ENCODE assay signal across 9 cellular contexts in genomic region chr11:10488581-10489443, GRCh38. TPM values are rescaled to one million over a fixed set of nuclear protein-coding genes. Genes with fewer than 3 reads are reported as not detected.
A peak's percentile ranks its signal among the peaks of the same experiment; 100 is the strongest.
DNase-seq lines count a peak whose midpoint lies in the region; ATAC-seq, FAIRE-seq and TF ChIP-seq lines count a peak whose summit lies in the region.
"Had no signal": no experiment of that assay in that cellular context is flagged by ENCODE, and none has a peak within 500 bp of the region (broad histone marks: within the 10 kb centered on the region; RNA-seq: fewer than 3 reads in every experiment).

No MANE protein-coding gene starts in this region.

- ATAC-seq in GM21825 (IDR thresholded peaks at IDR 0.05; ENCODE audit: unreplicated experiment) (peak; percentile 58), T-cell (replicated peaks in 1 of 4) (peak in 1 of 4 experiments; percentile 67), naive B cell (ENCODE audit: low read depth in 2 of 2) (peak; percentile 94 to 95), GM21737 (IDR thresholded peaks at IDR 0.05; ENCODE audit: unreplicated experiment) (no peak)

- POLR2A ChIA-PET in T-cell (lab: Charles Lee): interaction anchor here in 1 of 2 donors (0.5 kb wide), 1 partner anchor 32 kb away, joined by 11 read pairs; no protein-coding TSS in a partner anchor

- peaks cover 71% of the 10 kb centered on the region for H3K36me3 Mint-ChIP-seq in T-cell
- H3K36me3 Mint-ChIP-seq in naive B cell: peaks cover 29 to 51% of the 10 kb centered on the region in 2 donors

- peak; percentile 85 for FAIRE-seq in GM12891 (lab: Jason Lieb, UNC)

- CTCF ChIA-PET in T-cell (lab: Charles Lee): no interaction called here

- no peak for TF ChIP-seq POLR2A in GM12891 (IDR thresholded peaks at IDR 0.05; ENCODE audit: low read depth, low read length)

- H3K4me3 Mint-ChIP-seq in T-cell (no peak overlapping the region), naive B cell (peak overlapping the region in 6 of 8 donors; percentile 13 to 84 (median 60))

- peaks cover 10 to 16% (median 11%) of the 10 kb centered on the region in 3 donors for H3K4me1 Mint-ChIP-seq in T-cell
- H3K4me1 Mint-ChIP-seq in naive B cell: peaks cover 38 to 57% (median 39%) of the 10 kb centered on the region in 3 donors

- no peaks in the 10 kb centered on the region for H3K27me3 Mint-ChIP-seq in T-cell
- H3K27me3 Mint-ChIP-seq in naive B cell: no peaks in the 10 kb centered on the region

- H3K27ac Mint-ChIP-seq in T-cell: peak overlapping the region; percentile 34 to 47
- H3K27ac Mint-ChIP-seq in naive B cell: peak overlapping the region; percentile 99

- H3K9me3 Mint-ChIP-seq in T-cell (no peaks in the 10 kb centered on the region), naive B cell (no peaks in the 10 kb centered on the region)

- DNase-seq in GM12891 (ENCODE audit: insufficient read length, low spot score): no peak
- peak in 5 of 34 experiments; percentile 7 to 45 (median 14) for DNase-seq in T-cell
- peak; percentile 88 for DNase-seq in naive B cell
- DNase-seq in stimulated activated CD4-positive, alpha-beta T cell treated with anti-CD3 and anti-CD28 coated beads, Interleukin-4, amount 100 ng/mL, for 1 hour: no peak
- DNase-seq in MV-4-11 (lab: John Stamatoyannopoulos, UW): no peak
- no peak for DNase-seq in superior temporal gyrus (ENCODE audit: extremely low spot score)
- DNase-seq: NCI-H2227 treated with DMSO at 0.1 percent for 48 hours had no signal

TF ChIP-seq in GM12891, 5 proteins besides CTCF, POLR2A, EP300 and RAD21:
- TF ChIP-seq SPI1 (IDR thresholded peaks at IDR 0.05; ENCODE audit: low read depth, low read length) (peak; percentile 85), POLR2AphosphoS5 (IDR thresholded peaks at IDR 0.05; ENCODE audit: low read depth, low read length) (no peak)
TF ChIP-seq in GM12891: peak in this region for 1.

RNA-seq across cellular contexts. Expression of gene AMPD3, which starts 33.7 kb away (rescaled TPM):
- polyA plus RNA-seq in GM12891 (2012; ENCODE audit: low read depth, missing spikeins): 17.0 TPM
- total RNA-seq in T-cell: 10 to 100 TPM; 21.1 to 40.0 (median 26.0) TPM
- polyA plus RNA-seq in naive B cell (ENCODE audit: low read depth in 6 of 6): 10 to 100 TPM; 20.2 to 35.5 (median 27.3) TPM

RNA-seq across cellular contexts. Expression of gene RNF141, which starts 52.2 kb away (rescaled TPM):
- polyA plus RNA-seq in GM12891 (2012; ENCODE audit: low read depth, missing spikeins): 6.2 TPM
- total RNA-seq in T-cell: 10 to 100 TPM; 15.1 to 17.3 (median 15.3) TPM
- polyA plus RNA-seq in naive B cell (ENCODE audit: low read depth in 6 of 6): 100 to 1,000 TPM; 101 to 187 (median 132) TPM

Comparison
In these comparisons a context has a peak if more than half of its experiments do, and no peak if none do; other contexts are left out.
1. H3K4me3 Mint-ChIP-seq: peak in naive B cell (6 of 8); none in T-cell (0 of 3).